ENCODE assay signal across 8 cellular contexts in genomic region chr2:207166039-207166348, GRCh38. TPM values are rescaled to one million over a fixed set of nuclear protein-coding genes. Genes with fewer than 3 reads are reported as not detected.
DNase-seq lines count a peak whose midpoint lies in the region; ATAC-seq lines count a peak whose summit lies in the region.

No MANE protein-coding gene starts in this region.

- intact Hi-C loops in CD4-positive, alpha-beta memory T cell (cut with micrococcal nuclease): loop anchor here (1.0 to 10.0 kb wide), 12 partner anchors 23 to 1099 kb away; partner anchors contain the start of genes CCNYL1, CREB1, EEF1B2 and FASTKD2

- peak; percentile 95 for ATAC-seq in GM21360 (IDR thresholded peaks at IDR 0.05; ENCODE audit: unreplicated experiment)
- peak; percentile 84 for ATAC-seq in memory B cell (ENCODE audit: low read depth)

- peaks cover 5 to 15% of the 10 kb centered on the region in 2 donors for H3K36me3 Mint-ChIP-seq in CD4-positive, alpha-beta memory T cell
- peaks cover 2% of the 10 kb centered on the region for H3K36me3 Mint-ChIP-seq in memory B cell

- peaks cover 3 to 10% of the 10 kb centered on the region in 2 donors for H3K27me3 Mint-ChIP-seq in CD4-positive, alpha-beta memory T cell
- peaks cover 5% of the 10 kb centered on the region for H3K27me3 Mint-ChIP-seq in memory B cell

- H3K9ac ChIP-seq in endocrine pancreas (ENCODE audit: control insufficient read depth, insufficient read depth, low read length): peak overlapping the region; percentile 98

- CTCF ChIA-PET in CD4-positive, alpha-beta memory T cell (lab: Charles Lee; ENCODE audit: partially characterized antibody): interaction anchor here (0.6 to 4.1 kb wide), 5 partner anchors 10 to 308 kb away, joined by 3 to 42 read pairs (median 7); no protein-coding TSS in a partner anchor

- H3K4me1 ChIP-seq in CD4-positive, alpha-beta memory T cell (ENCODE audit: insufficient read depth, low read length): peaks cover 40% of the 10 kb centered on the region
- H3K4me1 ChIP-seq in endocrine pancreas (ENCODE audit: control insufficient read depth, insufficient read depth, low read length): no peaks in the 10 kb centered on the region

- no peaks in the 10 kb centered on the region for H3K9me3 ChIP-seq in CD4-positive, alpha-beta memory T cell (ENCODE audit: control insufficient read depth in 1 of 2, low read length in 2 of 2)
- H3K9me3 ChIP-seq in endocrine pancreas (ENCODE audit: control insufficient read depth, low read length): no peaks in the 10 kb centered on the region

- peak overlapping the region; percentile 97 for H3K27ac ChIP-seq in CD4-positive, alpha-beta memory T cell (ENCODE audit: low read depth, low read length)

- peak overlapping the region; percentile 91 to 98 (median 96) for H3K27ac Mint-ChIP-seq in CD4-positive, alpha-beta memory T cell
- peak overlapping the region; percentile 100 for H3K27ac Mint-ChIP-seq in memory B cell

- no peaks in the 10 kb centered on the region for H3K27me3 ChIP-seq in CD4-positive, alpha-beta memory T cell (ENCODE audit: insufficient read depth, low read length)
- H3K27me3 ChIP-seq in endocrine pancreas (ENCODE audit: control insufficient read depth, insufficient read depth, low read length): no peaks in the 10 kb centered on the region

- POLR2A ChIA-PET in CD4-positive, alpha-beta memory T cell (lab: Charles Lee; ENCODE audit: partially characterized antibody): interaction anchor here (0.8 to 8.3 kb wide), 27 partner anchors 11 to 546 kb away, joined by 3 to 298 read pairs (median 5); partner anchors contain the start of genes CCNYL1, CREB1, FASTKD2 and MDH1B

- H3K9me3 Mint-ChIP-seq in CD4-positive, alpha-beta memory T cell: peaks cover 0 to 5% (median 0%) of the 10 kb centered on the region in 8 donors
- H3K9me3 Mint-ChIP-seq in memory B cell: peaks cover 2% of the 10 kb centered on the region

- H3K36me3 ChIP-seq in CD4-positive, alpha-beta memory T cell (ENCODE audit: insufficient read depth, low read length): no peaks in the 10 kb centered on the region
- no peaks in the 10 kb centered on the region for H3K36me3 ChIP-seq in endocrine pancreas (ENCODE audit: control insufficient read depth, insufficient read depth, low read length)

- H3K4me1 Mint-ChIP-seq in CD4-positive, alpha-beta memory T cell: peaks cover 27 to 60% (median 40%) of the 10 kb centered on the region in 4 donors
- H3K4me1 Mint-ChIP-seq in memory B cell: peaks cover 40% of the 10 kb centered on the region

- peak overlapping the region; percentile 36 to 67 for H3K4me3 ChIP-seq in CD4-positive, alpha-beta memory T cell (ENCODE audit: low read length in 2 of 2)
- no peak overlapping the region for H3K4me3 ChIP-seq in endocrine pancreas (ENCODE audit: control insufficient read depth, insufficient read depth, low read length)

- DNase-seq in CD4-positive, alpha-beta memory T cell: peak; percentile 90 to 97 (median 96)
- DNase-seq in HS-27A (ENCODE audit: low read depth) (peak; percentile 90), NOMO-1 (lab: John Stamatoyannopoulos, UW; ENCODE audit: unreplicated experiment in 2 of 2) (peak; percentile 97), memory B cell (ENCODE audit: low spot score in 2 of 2) (peak; percentile 86 to 94)
- peak; percentile 92 for DNase-seq in activated CD8-positive, alpha-beta memory T cell treated with anti-CD3 and anti-CD28 coated beads, Interleukin-2, amount 50 U/mL, for 4 hours
- DNase-seq in stimulated activated CD4-positive, alpha-beta T cell treated with anti-CD3 and anti-CD28 coated beads, TNF-alpha, amount 100 ng/mL, for 48 hours (ENCODE audit: low read depth in 3 of 3): peak; percentile 91 to 95 (median 93)

- peak overlapping the region; percentile 89 to 99 (median 95) for H3K4me3 Mint-ChIP-seq in CD4-positive, alpha-beta memory T cell
- peak overlapping the region; percentile 92 for H3K4me3 Mint-ChIP-seq in memory B cell

RNA-seq across cellular contexts. Expression of gene KLF7, which starts 0.2 kb away (rescaled TPM):
- total RNA-seq in CD4-positive, alpha-beta memory T cell: 10 to 100 TPM; 45.5 to 47.1 TPM
- 10 to 100 TPM; 14.1 to 17.4 TPM for polyA plus RNA-seq in CD4-positive, alpha-beta memory T cell
